In genomic region chr10:71998840-71999194, GRCh38 we compare ENCODE assay signal across 9 cellular contexts. TPM values are rescaled to one million over a fixed set of nuclear protein-coding genes. Genes with fewer than 3 reads are reported as not detected.
A peak's percentile ranks its signal among the peaks of the same experiment; 100 is the strongest.
DNase-seq lines count a peak whose midpoint lies in the region; ATAC-seq and TF ChIP-seq lines count a peak whose summit lies in the region.
"Had no signal": no experiment of that assay in that cellular context is flagged by ENCODE, and none has a peak within 500 bp of the region (broad histone marks: within the 10 kb centered on the region; RNA-seq: fewer than 3 reads in every experiment).

No MANE protein-coding gene starts in this region.

- H3K4me3 ChIP-seq in endodermal cell (ENCODE audit: low read length) (no peak overlapping the region), mesenchymal stem cell (ENCODE audit: insufficient read depth in 1 of 2, low read depth in 1 of 2, low read length in 2 of 2) (peak overlapping the region in 1 of 2 experiments; percentile 51), uterus (no peak overlapping the region)

- H4K91ac ChIP-seq in mesenchymal stem cell (ENCODE audit: low read length): peak overlapping the region; percentile 98

- no peak overlapping the region for H2BK5ac ChIP-seq in mesenchymal stem cell (ENCODE audit: low read depth, low read length, poor library complexity, severe bottlenecking)

- no peaks in the 10 kb centered on the region for H3K36me3 ChIP-seq in endodermal cell (ENCODE audit: control insufficient read depth, insufficient read depth, low read length)
- no peaks in the 10 kb centered on the region for H3K36me3 ChIP-seq in mesenchymal stem cell (ENCODE audit: control insufficient read depth in 1 of 2, insufficient read depth in 2 of 2, low read depth in 1 of 2, low read length in 2 of 2)
- H3K36me3 ChIP-seq in uterus: no peaks in the 10 kb centered on the region

- H3K4me1 ChIP-seq in endodermal cell (ENCODE audit: control insufficient read depth, insufficient read depth, low read length) (no peaks in the 10 kb centered on the region), mesenchymal stem cell (ENCODE audit: control insufficient read depth, insufficient read depth, low read depth, low read length) (peaks cover 33% of the 10 kb centered on the region), uterus (peaks cover 23 to 37% of the 10 kb centered on the region in 2 donors)

- peak overlapping the region; percentile 29 to 79 for H3K4ac ChIP-seq in mesenchymal stem cell (ENCODE audit: low read depth in 1 of 2, low read length in 2 of 2)

- no peaks in the 10 kb centered on the region for H3K9me3 ChIP-seq in endodermal cell (ENCODE audit: control insufficient read depth, low read length)
- H3K9me3 ChIP-seq in mesenchymal stem cell (ENCODE audit: control insufficient read depth, low read length): no peaks in the 10 kb centered on the region
- no peaks in the 10 kb centered on the region for H3K9me3 ChIP-seq in uterus

- TF ChIP-seq CTCF in endodermal cell (conservative IDR thresholded peaks at IDR 0.05) (no peak), uterus (IDR thresholded peaks at IDR 0.05) (no peak)

- H2AK5ac ChIP-seq in mesenchymal stem cell (ENCODE audit: low read length, severe bottlenecking): no peak overlapping the region

- no peaks in the 10 kb centered on the region for H3K36me3 Mint-ChIP-seq in endodermal cell (ENCODE audit: low read depth)
- H3K36me3 Mint-ChIP-seq in natural killer cell treated with Interleukin-12 subunit alpha and Interleukin-12 subunit beta and Interleukin-15 and Interleukin-18, amount 100 ng/mL, for 72 hours: no peaks in the 10 kb centered on the region

- peak overlapping the region; percentile 69 to 92 for H3K18ac ChIP-seq in mesenchymal stem cell (ENCODE audit: low read depth in 1 of 2, low read length in 2 of 2)

- peak overlapping the region; percentile 94 for H2BK15ac ChIP-seq in mesenchymal stem cell (ENCODE audit: low read depth, poor library complexity, severe bottlenecking)

- DNase-seq in DMS 273 (lab: John Stamatoyannopoulos, UW; ENCODE audit: unreplicated experiment): peak; percentile 42
- no peak for DNase-seq in DMS 273 treated with DMSO at 0.1 percent for 48 hours (lab: John Stamatoyannopoulos, UW)
- peak; percentile 52 for DNase-seq in endodermal cell
- DNase-seq in mesenchymal stem cell: peak; percentile 90
- peak; percentile 67 to 74 for DNase-seq in uterus
- no peak for DNase-seq in natural killer cell treated with Interleukin-12 subunit alpha and Interleukin-12 subunit beta and Interleukin-15 and Interleukin-18, amount 100 ng/mL, for 72 hours (ENCODE audit: low spot score)

- H3K27ac Mint-ChIP-seq in endodermal cell: no peak overlapping the region
- no peak overlapping the region for H3K27ac Mint-ChIP-seq in natural killer cell treated with Interleukin-12 subunit alpha and Interleukin-12 subunit beta and Interleukin-15 and Interleukin-18, amount 100 ng/mL, for 72 hours

- 74 to 90% methylated on average over 2 to 5 of the region's 5 CpGs for WGBS in endodermal cell (ENCODE audit: insufficient coverage in 1 of 2, insufficient read length in 1 of 2), 2 experiments
- WGBS in mesenchymal stem cell: 23% methylated on average over 4 of the region's 5 CpGs

- no peak overlapping the region for H2AFZ ChIP-seq in mesenchymal stem cell (ENCODE audit: low read depth, low read length)

- no peak for TF ChIP-seq POLR2A in uterus (IDR thresholded peaks at IDR 0.05)

- H3K4me2 ChIP-seq in mesenchymal stem cell (ENCODE audit: low read length, poor library complexity, severe bottlenecking): no peak overlapping the region

- H4K8ac ChIP-seq in mesenchymal stem cell (ENCODE audit: low read length): peak overlapping the region; percentile 66

- intact Hi-C loops in uterus (cut with DNase I; ENCODE audit: low total_unique reads): no loop called here

- peaks cover 31% of the 10 kb centered on the region for H3K79me1 ChIP-seq in mesenchymal stem cell (replicated peaks; ENCODE audit: low read length, poor library complexity, severe bottlenecking)

- H3K9me3 Mint-ChIP-seq in endodermal cell: no peaks in the 10 kb centered on the region
- no peaks in the 10 kb centered on the region for H3K9me3 Mint-ChIP-seq in natural killer cell treated with Interleukin-12 subunit alpha and Interleukin-12 subunit beta and Interleukin-15 and Interleukin-18, amount 100 ng/mL, for 72 hours

- H3K27ac ChIP-seq in endodermal cell (ENCODE audit: low read depth, low read length): peak overlapping the region; percentile 78
- H3K27ac ChIP-seq in mesenchymal stem cell (ENCODE audit: low read length, poor library complexity, severe bottlenecking): peak overlapping the region; percentile 19
- H3K27ac ChIP-seq in uterus: peak overlapping the region; percentile 88 to 92
- H3K27ac ChIP-seq: 22Rv1 had no signal

- no peaks in the 10 kb centered on the region for H3K27me3 ChIP-seq in endodermal cell (ENCODE audit: control insufficient read depth, insufficient read depth, low read length, poor library complexity, severe bottlenecking)
- no peaks in the 10 kb centered on the region for H3K27me3 ChIP-seq in mesenchymal stem cell (ENCODE audit: control insufficient read depth in 1 of 2, insufficient read depth in 1 of 2, low read length in 2 of 2)
- H3K27me3 ChIP-seq in uterus: no peaks in the 10 kb centered on the region

- no peak for ATAC-seq in HG03159 (IDR thresholded peaks at IDR 0.05; ENCODE audit: unreplicated experiment)
- ATAC-seq in HG02870 (IDR thresholded peaks at IDR 0.05; ENCODE audit: unreplicated experiment): no peak
- ATAC-seq in natural killer cell treated with Interleukin-12 subunit alpha and Interleukin-12 subunit beta and Interleukin-15 and Interleukin-18, amount 100 ng/mL, for 72 hours: no peak

- no peak overlapping the region for H3K23ac ChIP-seq in mesenchymal stem cell (ENCODE audit: low read length in 2 of 2)

- no peak overlapping the region for H3K4me3 Mint-ChIP-seq in endodermal cell
- no peak overlapping the region for H3K4me3 Mint-ChIP-seq in natural killer cell treated with Interleukin-12 subunit alpha and Interleukin-12 subunit beta and Interleukin-15 and Interleukin-18, amount 100 ng/mL, for 72 hours

- H3K4me1 Mint-ChIP-seq in endodermal cell: peaks cover 7% of the 10 kb centered on the region
- peaks cover 5% of the 10 kb centered on the region in 2 donors for H3K4me1 Mint-ChIP-seq in natural killer cell treated with Interleukin-12 subunit alpha and Interleukin-12 subunit beta and Interleukin-15 and Interleukin-18, amount 100 ng/mL, for 72 hours (ENCODE audit: low read depth in 2 of 2)

- H3K14ac ChIP-seq in mesenchymal stem cell (ENCODE audit: low read length in 2 of 2): no peak overlapping the region

- no peaks in the 10 kb centered on the region for H3K27me3 Mint-ChIP-seq in endodermal cell (ENCODE audit: insufficient read depth)
- H3K27me3 Mint-ChIP-seq in natural killer cell treated with Interleukin-12 subunit alpha and Interleukin-12 subunit beta and Interleukin-15 and Interleukin-18, amount 100 ng/mL, for 72 hours: peaks cover 0 to 3% of the 10 kb centered on the region in 2 donors

- peak overlapping the region; percentile 90 for H2BK120ac ChIP-seq in mesenchymal stem cell (ENCODE audit: low read depth, low read length)

- H3K9ac ChIP-seq in endodermal cell (ENCODE audit: extremely low read depth, low read length, poor library complexity, severe bottlenecking) (no peak overlapping the region), mesenchymal stem cell (ENCODE audit: low read length) (peak overlapping the region; percentile 62)

- peak overlapping the region; percentile 7 to 93 for H2BK12ac ChIP-seq in mesenchymal stem cell (ENCODE audit: low read length in 2 of 2)

RNA-seq across cellular contexts. Expression of gene CHST3, which starts 34.6 kb away (rescaled TPM):
- total RNA-seq in endodermal cell (10 to 100 TPM; 12.9 to 40.8 TPM), uterus (10 to 100 TPM; 12.3 to 44.7 (median 28.1) TPM)
- polyA plus RNA-seq in endodermal cell (2013, experiment 1 of 2): 12.8 TPM
- polyA plus RNA-seq in endodermal cell (2013, experiment 2 of 2): 11.8 TPM
- 14.6 TPM for polyA plus RNA-seq in mesenchymal stem cell (2013, experiment 1 of 2)
- 14.4 TPM for polyA plus RNA-seq in mesenchymal stem cell (2013, experiment 2 of 2)
- not detected for total RNA-seq in natural killer cell treated with Interleukin-12 subunit alpha and Interleukin-12 subunit beta and Interleukin-15 and Interleukin-18, amount 100 ng/mL, for 72 hours

Comparison
In these comparisons a context has a peak if more than half of its experiments do, and no peak if none do; other contexts are left out.
1. DNase-seq: peak in DMS 273 (single experiment), endodermal cell (single experiment), mesenchymal stem cell (single experiment) and uterus (2 of 2); none in DMS 273 treated with DMSO at 0.1 percent for 48 hours (single experiment) and natural killer cell treated with Interleukin-12 subunit alpha and Interleukin-12 subunit beta and Interleukin-15 and Interleukin-18, amount 100 ng/mL, for 72 hours (single experiment).
2. H3K27ac ChIP-seq: peak in every context shown above with its lines; median percentile 90 in uterus; 78 in endodermal cell; 19 in mesenchymal stem cell.
3. RNA of gene CHST3, which starts 34.6 kb away (total RNA-seq): 12.9 to 40.8 TPM in endodermal cell and 12.3 to 44.7 TPM in uterus; not detected in natural killer cell treated with Interleukin-12 subunit alpha and Interleukin-12 subunit beta and Interleukin-15 and Interleukin-18, amount 100 ng/mL, for 72 hours; every median in the first group is over 10 times any median in the second.